ENCODE assay signal across 8 cellular contexts in genomic region chr7:113117286-113117879, GRCh38. TPM values are rescaled to one million over a fixed set of nuclear protein-coding genes. Genes with fewer than 3 reads are reported as not detected.
DNase-seq lines count a peak whose midpoint lies in the region; ATAC-seq and TF ChIP-seq lines count a peak whose summit lies in the region.
"Not testable (repeated sequence)": the region's sequence is repeated elsewhere in the genome, so short reads cannot be mapped to it uniquely, and the experiment has no call there.

No MANE protein-coding gene starts in this region.

- not testable (repeated sequence) for H3K18ac ChIP-seq in H9 (ENCODE audit: insufficient read length, low read depth, low read length)

- H3K14ac ChIP-seq in H9 (ENCODE audit: insufficient read depth, low read length) = not testable (repeated sequence)

- H3K79me2 ChIP-seq in H9 (ENCODE audit: insufficient read depth, low read length); OCI-LY3 (ENCODE audit: low read length): not testable (repeated sequence)

- ATAC-seq in activated CD8-positive, alpha-beta T cell treated with anti-CD3 and anti-CD28 coated beads, Interleukin-2, amount 10 ng/mL, durations not matched to agents 7 days and 5 days; naive thymus-derived CD4-positive, alpha-beta T cell; stimulated activated memory B cell treated with anti-CD40 and anti-IgM and Interleukin-4, amounts not matched to agents 10 μg/mL and 1 μg/mL and 100 μg/mL, for 72 hours: not testable (repeated sequence)
- peak in 1 of 2 donors; percentile 27 for ATAC-seq in left cardiac atrium

- H3K4me3 ChIP-seq in AG09309 (ENCODE audit: control insufficient read depth, low read depth, low read length) = peak overlapping the region; percentile 59
- H3K4me3 ChIP-seq in OCI-LY3 (ENCODE audit: low read length) = peak overlapping the region; percentile 84
- not testable (repeated sequence) for H3K4me3 ChIP-seq in naive thymus-derived CD4-positive, alpha-beta T cell (ENCODE audit: low read length)

- H3K27ac ChIP-seq in H9 (ENCODE audit: insufficient read length, low read depth, low read length); OCI-LY3 (ENCODE audit: low read length); naive thymus-derived CD4-positive, alpha-beta T cell (ENCODE audit: low read depth, low read length): not testable (repeated sequence)

- not testable (repeated sequence) for H2BK20ac ChIP-seq in H9 (ENCODE audit: low read depth, low read length, poor library complexity, severe bottlenecking)

- not testable (repeated sequence) for H3K4ac ChIP-seq in H9 (ENCODE audit: low read depth, low read length)

- intact Hi-C loops in left cardiac atrium (cut with DNase I) = loop anchor here in 1 of 2 donors (10.0 kb wide), 2 partner anchors 103 to 183 kb away; a partner anchor contains a TSS
- intact Hi-C loops in naive thymus-derived CD4-positive, alpha-beta T cell (cut with micrococcal nuclease) = not testable (repeated sequence)

- WGBS in H9 (ENCODE audit: extremely low coverage, insufficient read length, low lambda C conversion rate) = no CpG with 5 or more reads among the region's 8 CpGs

- H2BK5ac ChIP-seq in H9 (ENCODE audit: insufficient read length, low read length) = not testable (repeated sequence)

- H3K36me3 ChIP-seq in OCI-LY3 (replicated peaks; ENCODE audit: low read depth, low read length) = not testable (repeated sequence)
- peaks cover 0 to 11% (median 0%) of the 10 kb centered on the region in 3 experiments for H3K36me3 ChIP-seq in naive thymus-derived CD4-positive, alpha-beta T cell (ENCODE audit: control insufficient read depth in 2 of 3, insufficient read depth in 3 of 3, low read length in 3 of 3)

- CTCF ChIA-PET in activated CD8-positive, alpha-beta T cell treated with anti-CD3 and anti-CD28 coated beads, Interleukin-2, amount 10 ng/mL, durations not matched to agents 7 days and 5 days (lab: Charles Lee); naive thymus-derived CD4-positive, alpha-beta T cell (lab: Charles Lee): not testable (repeated sequence)

- H3K4me1 Mint-ChIP-seq in H9 (peaks cover 10 to 14% of the 10 kb centered on the region in 2 experiments), chondrocyte (ENCODE audit: low read depth) (peaks cover 24% of the 10 kb centered on the region)
- peaks cover 22% of the 10 kb centered on the region for H3K4me1 Mint-ChIP-seq in activated CD8-positive, alpha-beta T cell treated with anti-CD3 and anti-CD28 coated beads, Interleukin-2, amount 10 ng/mL, durations not matched to agents 7 days and 5 days (ENCODE audit: low read depth)
- H3K4me1 Mint-ChIP-seq in naive thymus-derived CD4-positive, alpha-beta T cell = peaks cover 6 to 32% (median 22%) of the 10 kb centered on the region in 7 donors
- H3K4me1 Mint-ChIP-seq in stimulated activated memory B cell treated with anti-CD40 and anti-IgM and Interleukin-4, amounts not matched to agents 10 μg/mL and 1 μg/mL and 100 μg/mL, for 72 hours = peaks cover 36% of the 10 kb centered on the region

- not testable (repeated sequence) for H3K56ac ChIP-seq in H9 (ENCODE audit: insufficient read length, low read depth, low read length)

- peak overlapping the region; percentile 42 for H3K9ac ChIP-seq in H9 (ENCODE audit: extremely low read depth, insufficient read length, low read length)
- H3K9ac ChIP-seq in OCI-LY3 (ENCODE audit: low read length) = peak overlapping the region; percentile 67

- H3K4me2 ChIP-seq in H9 (ENCODE audit: insufficient read depth, insufficient read length, low read length) = peak overlapping the region; percentile 61
- peak overlapping the region; percentile 95 for H3K4me2 ChIP-seq in OCI-LY3 (ENCODE audit: low read length)

- not testable (repeated sequence) for H4K5ac ChIP-seq in H9 (ENCODE audit: insufficient read length, low read depth, low read length)

- H2BK15ac ChIP-seq in H9 (ENCODE audit: low read depth, low read length) = not testable (repeated sequence)

- not testable (repeated sequence) for H3K79me1 ChIP-seq in H9 (ENCODE audit: insufficient read depth, low read depth, low read length, poor library complexity, severe bottlenecking)

- H2AK5ac ChIP-seq in H9 (ENCODE audit: insufficient read length, low read length) = not testable (repeated sequence)

- H2BK120ac ChIP-seq in H9 (ENCODE audit: low read depth, low read length, poor library complexity, severe bottlenecking) = not testable (repeated sequence)

- H3K23me2 ChIP-seq in H9 (ENCODE audit: insufficient read length, low read depth, low read length, poor library complexity, severe bottlenecking) = not testable (repeated sequence)

- H2AFZ ChIP-seq in H9 (ENCODE audit: low read length); OCI-LY3 (ENCODE audit: low read depth, low read length): not testable (repeated sequence)

- not testable (repeated sequence) for H4K91ac ChIP-seq in H9 (ENCODE audit: insufficient read length, low read depth, low read length)

- H3K36me3 Mint-ChIP-seq in H9 (ENCODE audit: insufficient read depth in 1 of 3, low read depth in 3 of 3) = peaks cover 0 to 20% (median 19%) of the 10 kb centered on the region in 3 experiments; a peak in 5 of 7 replicates
- H3K36me3 Mint-ChIP-seq in activated CD8-positive, alpha-beta T cell treated with anti-CD3 and anti-CD28 coated beads, Interleukin-2, amount 10 ng/mL, durations not matched to agents 7 days and 5 days (ENCODE audit: low read depth) = peaks cover 20% of the 10 kb centered on the region
- H3K36me3 Mint-ChIP-seq in chondrocyte (ENCODE audit: low read depth) = not testable (repeated sequence)
- H3K36me3 Mint-ChIP-seq in naive thymus-derived CD4-positive, alpha-beta T cell = peaks cover 3 to 22% (median 4%) of the 10 kb centered on the region in 5 donors
- H3K36me3 Mint-ChIP-seq in stimulated activated memory B cell treated with anti-CD40 and anti-IgM and Interleukin-4, amounts not matched to agents 10 μg/mL and 1 μg/mL and 100 μg/mL, for 72 hours = peaks cover 17% of the 10 kb centered on the region

- H4K20me1 ChIP-seq in H9 (ENCODE audit: control insufficient read depth, insufficient read depth, insufficient read length); OCI-LY3 (ENCODE audit: insufficient read depth, low read length): not testable (repeated sequence)

- H3K4me1 ChIP-seq in H9 (ENCODE audit: insufficient read depth, low read length); naive thymus-derived CD4-positive, alpha-beta T cell (ENCODE audit: control insufficient read depth in 2 of 2, insufficient read depth in 2 of 2, low read length in 2 of 2): not testable (repeated sequence)
- H3K4me1 ChIP-seq in OCI-LY3 (ENCODE audit: low read length) = peaks cover 39% of the 10 kb centered on the region

- not testable (repeated sequence) for H3K27me3 ChIP-seq in H9 (ENCODE audit: insufficient read depth, low read length); OCI-LY3 (ENCODE audit: low read depth, low read length); naive thymus-derived CD4-positive, alpha-beta T cell (ENCODE audit: control insufficient read depth in 2 of 2, insufficient read depth in 2 of 2, low read length in 2 of 2)

- not testable (repeated sequence) for H3K9me3 ChIP-seq in H9 (ENCODE audit: control insufficient read depth, low read depth, low read length); OCI-LY3 (ENCODE audit: insufficient read depth, low read length); naive thymus-derived CD4-positive, alpha-beta T cell (ENCODE audit: control insufficient read depth in 2 of 3, low read length in 3 of 3)

- DNase-seq in AG09309 (ENCODE audit: low read depth); H9; activated CD8-positive, alpha-beta T cell treated with anti-CD3 and anti-CD28 coated beads, Interleukin-2, amount 10 ng/mL, durations not matched to agents 7 days and 5 days; chondrocyte (ENCODE audit: low spot score); naive thymus-derived CD4-positive, alpha-beta T cell: not testable (repeated sequence)
- peak; percentile 32 for DNase-seq in left cardiac atrium

- not testable (repeated sequence) for H4K8ac ChIP-seq in H9 (replicated peaks; ENCODE audit: insufficient read length, low read depth, low read length)

- TF ChIP-seq CTCF in AG09309 (IDR thresholded peaks at IDR 0.05; ENCODE audit: control insufficient read depth, insufficient read depth, low read depth, low read length, missing control alignments); H9 (conservative IDR thresholded peaks at IDR 0.05); OCI-LY3 (IDR thresholded peaks at IDR 0.05; ENCODE audit: low read depth, low read length); chondrocyte (IDR thresholded peaks at IDR 0.05): not testable (repeated sequence)

- not testable (repeated sequence) for H3K23ac ChIP-seq in H9 (ENCODE audit: insufficient read length, low read depth, low read length)

- H3T11ph ChIP-seq in H9 (ENCODE audit: low read length) = not testable (repeated sequence)

- H3K9me3 Mint-ChIP-seq in H9; activated CD8-positive, alpha-beta T cell treated with anti-CD3 and anti-CD28 coated beads, Interleukin-2, amount 10 ng/mL, durations not matched to agents 7 days and 5 days (ENCODE audit: insufficient read depth); chondrocyte (ENCODE audit: low read depth); naive thymus-derived CD4-positive, alpha-beta T cell; stimulated activated memory B cell treated with anti-CD40 and anti-IgM and Interleukin-4, amounts not matched to agents 10 μg/mL and 1 μg/mL and 100 μg/mL, for 72 hours: not testable (repeated sequence)

- H3K27ac Mint-ChIP-seq in H9 = peak overlapping the region; percentile 8 to 90 (median 82); a peak in 5 of 7 replicates
- not testable (repeated sequence) for H3K27ac Mint-ChIP-seq in activated CD8-positive, alpha-beta T cell treated with anti-CD3 and anti-CD28 coated beads, Interleukin-2, amount 10 ng/mL, durations not matched to agents 7 days and 5 days; chondrocyte (ENCODE audit: unreplicated experiment)
- peak overlapping the region in 1 of 9 donors; percentile 33 for H3K27ac Mint-ChIP-seq in naive thymus-derived CD4-positive, alpha-beta T cell
- peak overlapping the region; percentile 89 for H3K27ac Mint-ChIP-seq in stimulated activated memory B cell treated with anti-CD40 and anti-IgM and Interleukin-4, amounts not matched to agents 10 μg/mL and 1 μg/mL and 100 μg/mL, for 72 hours

- not testable (repeated sequence) for H2BK12ac ChIP-seq in H9 (ENCODE audit: insufficient read length, low read depth, low read length)

- H3K27me3 Mint-ChIP-seq in H9 (ENCODE audit: low read depth) = peaks cover 18% of the 10 kb centered on the region
- not testable (repeated sequence) for H3K27me3 Mint-ChIP-seq in activated CD8-positive, alpha-beta T cell treated with anti-CD3 and anti-CD28 coated beads, Interleukin-2, amount 10 ng/mL, durations not matched to agents 7 days and 5 days (ENCODE audit: low read depth); chondrocyte (ENCODE audit: low read depth); naive thymus-derived CD4-positive, alpha-beta T cell; stimulated activated memory B cell treated with anti-CD40 and anti-IgM and Interleukin-4, amounts not matched to agents 10 μg/mL and 1 μg/mL and 100 μg/mL, for 72 hours

- H3K4me3 Mint-ChIP-seq in H9 = peak overlapping the region; percentile 84 to 91
- H3K4me3 Mint-ChIP-seq in activated CD8-positive, alpha-beta T cell treated with anti-CD3 and anti-CD28 coated beads, Interleukin-2, amount 10 ng/mL, durations not matched to agents 7 days and 5 days = peak overlapping the region; percentile 82
- peak overlapping the region; percentile 86 for H3K4me3 Mint-ChIP-seq in chondrocyte (ENCODE audit: unreplicated experiment)
- H3K4me3 Mint-ChIP-seq in naive thymus-derived CD4-positive, alpha-beta T cell = peak overlapping the region; percentile 47 to 99 (median 86)
- peak overlapping the region; percentile 86 for H3K4me3 Mint-ChIP-seq in stimulated activated memory B cell treated with anti-CD40 and anti-IgM and Interleukin-4, amounts not matched to agents 10 μg/mL and 1 μg/mL and 100 μg/mL, for 72 hours

- POLR2A ChIA-PET in activated CD8-positive, alpha-beta T cell treated with anti-CD3 and anti-CD28 coated beads, Interleukin-2, amount 10 ng/mL, durations not matched to agents 7 days and 5 days (lab: Charles Lee) = not testable (repeated sequence)
- POLR2A ChIA-PET in naive thymus-derived CD4-positive, alpha-beta T cell (lab: Charles Lee) = interaction anchor here (1.1 kb wide), 1 partner anchor 667 kb away, joined by 3 read pairs; the partner anchor contains the start of gene IFRD1

RNA-seq across cellular contexts. Expression of gene SMIM30, which starts 1.0 kb away (rescaled TPM):
- 31.1 and 32.3 TPM in 2 replicates for total RNA-seq in H9 (2021)
- 10 to 100 TPM; 24.6 to 25.8 TPM for total RNA-seq in activated CD8-positive, alpha-beta T cell treated with anti-CD3 and anti-CD28 coated beads, Interleukin-2, amount 10 ng/mL, durations not matched to agents 7 days and 5 days
- 33.6 to 48.5 TPM (median 37.0 TPM) in 3 replicates for total RNA-seq in chondrocyte
- 10 to 100 TPM; 78.1 to 85.9 TPM for total RNA-seq in left cardiac atrium
- total RNA-seq in naive thymus-derived CD4-positive, alpha-beta T cell = 10 to 100 TPM in 3 of 5 experiments, 1 to 10 TPM in 2; 9.3 to 21.0 (median 20.5) TPM
- 10 to 100 TPM; 29.1 to 58.8 TPM for polyA plus RNA-seq in naive thymus-derived CD4-positive, alpha-beta T cell

RNA-seq across cellular contexts. Expression of gene GPR85, which starts 30.8 kb away (rescaled TPM):
- total RNA-seq in H9 (2021) (not detected in 2 replicates), chondrocyte (0.40 to 0.90 TPM (median 0.63 TPM) in 3 replicates), left cardiac atrium (1 to 10 TPM; 1.9 to 2.4 TPM)
- not detected for total RNA-seq in activated CD8-positive, alpha-beta T cell treated with anti-CD3 and anti-CD28 coated beads, Interleukin-2, amount 10 ng/mL, durations not matched to agents 7 days and 5 days
- not detected for total RNA-seq in naive thymus-derived CD4-positive, alpha-beta T cell
- polyA plus RNA-seq in naive thymus-derived CD4-positive, alpha-beta T cell = under 1 TPM in 1 of 2 donors, not detected in 1; 0.13 TPM
